25 cellular contexts compared by ENCODE assay signal in genomic region chr1:6513296-6513928, GRCh38. TPM values are rescaled to one million over a fixed set of nuclear protein-coding genes. Genes with fewer than 3 reads are reported as not detected.
DNase-seq lines count a peak whose midpoint lies in the region; ATAC-seq and TF ChIP-seq lines count a peak whose summit lies in the region.
"Had no signal": no experiment of that assay in that cellular context is flagged by ENCODE, and none has a peak within 500 bp of the region (broad histone marks: within the 10 kb centered on the region; RNA-seq: fewer than 3 reads in every experiment).

No MANE protein-coding gene starts in this region.

- H3K27me3 Mint-ChIP-seq in osteocyte (ENCODE audit: unreplicated experiment) = no peaks in the 10 kb centered on the region
- H3K27me3 Mint-ChIP-seq: activated B cell treated with CpG ODN at 0.5 μM for 24 hours; activated CD8-positive, alpha-beta T cell treated with anti-CD3 and anti-CD28 coated beads for 36 hours; activated naive CD4-positive, alpha-beta T cell treated with anti-CD3 and anti-CD28 coated beads, Interleukin-2, amount 50 U/mL, for 24 hours; activated T-cell treated with anti-CD3 and anti-CD28 coated beads, Interleukin-2, amount 50 U/mL, for 24 hours; naive thymus-derived CD4-positive, alpha-beta T cell had no signal

- H3K4me3 Mint-ChIP-seq in osteocyte (ENCODE audit: unreplicated experiment) = no peak overlapping the region
- H3K4me3 Mint-ChIP-seq: activated B cell treated with CpG ODN at 0.5 μM for 24 hours; activated CD8-positive, alpha-beta T cell treated with anti-CD3 and anti-CD28 coated beads for 36 hours; activated naive CD4-positive, alpha-beta T cell treated with anti-CD3 and anti-CD28 coated beads, Interleukin-2, amount 50 U/mL, for 24 hours; activated T-cell treated with anti-CD3 and anti-CD28 coated beads, Interleukin-2, amount 50 U/mL, for 24 hours; HFFc6; naive thymus-derived CD4-positive, alpha-beta T cell; T-helper 1 cell treated with Interleukin-12 subunit alpha and Interleukin-12 subunit beta and Interleukin-4 antibody, amounts not matched to agents 30 μg/mL and 1 μg/mL, for 36 hours had no signal

- 83% methylated on average over 11 of the region's 11 CpGs for WGBS in mesenchymal stem cell

- ATAC-seq in HG03159 (IDR thresholded peaks at IDR 0.05; ENCODE audit: unreplicated experiment) = no peak
- ATAC-seq: activated CD8-positive, alpha-beta T cell treated with anti-CD3 and anti-CD28 coated beads for 36 hours; body of pancreas; naive thymus-derived CD4-positive, alpha-beta T cell had no signal

- H3K4me3 ChIP-seq in SJCRH30 (no peak overlapping the region), fibroblast of the aortic adventitia (ENCODE audit: low read depth, low read length) (no peak overlapping the region), mesenchymal stem cell (ENCODE audit: insufficient read depth in 1 of 2, low read depth in 1 of 2, low read length in 2 of 2) (no peak overlapping the region)
- H3K4me3 ChIP-seq: body of pancreas had no signal

- H3K9me3 Mint-ChIP-seq in osteocyte (ENCODE audit: unreplicated experiment) = no peaks in the 10 kb centered on the region
- H3K9me3 Mint-ChIP-seq: activated B cell treated with CpG ODN at 0.5 μM for 24 hours; activated CD8-positive, alpha-beta T cell treated with anti-CD3 and anti-CD28 coated beads for 36 hours; activated naive CD4-positive, alpha-beta T cell treated with anti-CD3 and anti-CD28 coated beads, Interleukin-2, amount 50 U/mL, for 24 hours; activated T-cell treated with anti-CD3 and anti-CD28 coated beads, Interleukin-2, amount 50 U/mL, for 24 hours; HFFc6; naive thymus-derived CD4-positive, alpha-beta T cell; T-helper 1 cell treated with Interleukin-12 subunit alpha and Interleukin-12 subunit beta and Interleukin-4 antibody, amounts not matched to agents 30 μg/mL and 1 μg/mL, for 36 hours had no signal

- H4K8ac ChIP-seq in mesenchymal stem cell (ENCODE audit: low read length) = no peak overlapping the region

- H3K27me3 ChIP-seq in SJCRH30 (no peaks in the 10 kb centered on the region), mesenchymal stem cell (ENCODE audit: control insufficient read depth in 1 of 2, insufficient read depth in 1 of 2, low read length in 2 of 2) (peaks cover 0 to 8% of the 10 kb centered on the region in 2 experiments)
- H3K27me3 ChIP-seq: body of pancreas had no signal

- H3K23ac ChIP-seq in mesenchymal stem cell (ENCODE audit: low read length in 2 of 2) = no peak overlapping the region

- peak; percentile 87 to 92 for DNase-seq in SJCRH30
- peak; percentile 52 for DNase-seq in fibroblast of the aortic adventitia (ENCODE audit: low read depth)
- no peak for DNase-seq in osteocyte (ENCODE audit: extremely low spot score, unreplicated experiment)
- no peak for DNase-seq in mesenchymal stem cell
- DNase-seq in putamen (ENCODE audit: low spot score) = no peak
- DNase-seq: activated B cell treated with CpG ODN at 0.5 μM for 24 hours; activated CD8-positive, alpha-beta T cell treated with anti-CD3 and anti-CD28 coated beads for 36 hours; activated T-cell treated with anti-CD3 and anti-CD28 coated beads, Interleukin-2, amount 50 U/mL, for 24 hours; AML-193; body of pancreas; COR-L47; dermis blood vessel endothelial cell; erythroblast; HFFc6; naive thymus-derived CD4-positive, alpha-beta T cell; NCI-H226; small intestine had no signal

- no peaks in the 10 kb centered on the region for H3K79me1 ChIP-seq in mesenchymal stem cell (replicated peaks; ENCODE audit: low read length, poor library complexity, severe bottlenecking)

- H3K9ac ChIP-seq in mesenchymal stem cell (ENCODE audit: low read length) = no peak overlapping the region

- H3K27ac ChIP-seq in SJCRH30 (peak overlapping the region; percentile 68), mesenchymal stem cell (ENCODE audit: low read length, poor library complexity, severe bottlenecking) (no peak overlapping the region)
- H3K27ac ChIP-seq: body of pancreas had no signal

- no peak overlapping the region for H3K14ac ChIP-seq in mesenchymal stem cell (ENCODE audit: low read length in 2 of 2)

- no peaks in the 10 kb centered on the region for H3K36me3 Mint-ChIP-seq in osteocyte (ENCODE audit: unreplicated experiment)
- H3K36me3 Mint-ChIP-seq: activated naive CD4-positive, alpha-beta T cell treated with anti-CD3 and anti-CD28 coated beads, Interleukin-2, amount 50 U/mL, for 24 hours; naive thymus-derived CD4-positive, alpha-beta T cell had no signal

- no peak overlapping the region for H4K91ac ChIP-seq in mesenchymal stem cell (ENCODE audit: low read length)

- H2BK15ac ChIP-seq in mesenchymal stem cell (ENCODE audit: low read depth, poor library complexity, severe bottlenecking) = no peak overlapping the region

- no peak for TF ChIP-seq CTCF in fibroblast of the aortic adventitia (IDR thresholded peaks at IDR 0.05; ENCODE audit: insufficient read depth, low read length)
- TF ChIP-seq CTCF in osteocyte (IDR thresholded peaks at IDR 0.05) = no peak

- TF ChIP-seq RAD21 in Ishikawa (IDR thresholded peaks at IDR 0.05; ENCODE audit: low read depth) = no peak

- no peak overlapping the region for H3K4ac ChIP-seq in mesenchymal stem cell (ENCODE audit: low read depth in 1 of 2, low read length in 2 of 2)

- H3K9me3 ChIP-seq in SJCRH30 (replicated peaks) = no peaks in the 10 kb centered on the region
- H3K9me3 ChIP-seq in mesenchymal stem cell (ENCODE audit: control insufficient read depth, low read length) = no peaks in the 10 kb centered on the region
- H3K9me3 ChIP-seq: body of pancreas had no signal

- no peak overlapping the region for H3K18ac ChIP-seq in mesenchymal stem cell (ENCODE audit: low read depth in 1 of 2, low read length in 2 of 2)

- H3K4me2 ChIP-seq in mesenchymal stem cell (ENCODE audit: low read length, poor library complexity, severe bottlenecking) = no peak overlapping the region

- H3K36me3 ChIP-seq in SJCRH30 (no peaks in the 10 kb centered on the region), mesenchymal stem cell (ENCODE audit: control insufficient read depth in 1 of 2, insufficient read depth in 2 of 2, low read depth in 1 of 2, low read length in 2 of 2) (no peaks in the 10 kb centered on the region)

- no peak overlapping the region for H2AFZ ChIP-seq in mesenchymal stem cell (ENCODE audit: low read depth, low read length)

- H2BK120ac ChIP-seq in mesenchymal stem cell (ENCODE audit: low read depth, low read length) = no peak overlapping the region

- TF ChIP-seq EP300 in Ishikawa (IDR thresholded peaks at IDR 0.05; ENCODE audit: borderline replicate concordance) = no peak

- peaks cover 43% of the 10 kb centered on the region for H3K4me1 Mint-ChIP-seq in osteocyte (ENCODE audit: unreplicated experiment)
- H3K4me1 Mint-ChIP-seq: activated naive CD4-positive, alpha-beta T cell treated with anti-CD3 and anti-CD28 coated beads, Interleukin-2, amount 50 U/mL, for 24 hours; naive thymus-derived CD4-positive, alpha-beta T cell had no signal

- H2BK5ac ChIP-seq in mesenchymal stem cell (ENCODE audit: low read depth, low read length, poor library complexity, severe bottlenecking) = no peak overlapping the region

- H3K4me1 ChIP-seq in SJCRH30 (peaks cover 54% of the 10 kb centered on the region), mesenchymal stem cell (ENCODE audit: control insufficient read depth, insufficient read depth, low read depth, low read length) (peaks cover 7% of the 10 kb centered on the region)
- H3K4me1 ChIP-seq: body of pancreas had no signal

- peak overlapping the region; percentile 69 for H3K27ac Mint-ChIP-seq in osteocyte (ENCODE audit: unreplicated experiment)
- H3K27ac Mint-ChIP-seq: activated B cell treated with CpG ODN at 0.5 μM for 24 hours; activated CD8-positive, alpha-beta T cell treated with anti-CD3 and anti-CD28 coated beads for 36 hours; activated T-cell treated with anti-CD3 and anti-CD28 coated beads, Interleukin-2, amount 50 U/mL, for 24 hours; HFFc6; T-helper 1 cell treated with Interleukin-12 subunit alpha and Interleukin-12 subunit beta and Interleukin-4 antibody, amounts not matched to agents 30 μg/mL and 1 μg/mL, for 36 hours had no signal

- H2AK5ac ChIP-seq in mesenchymal stem cell (ENCODE audit: low read length, severe bottlenecking) = no peak overlapping the region

- H2BK12ac ChIP-seq in mesenchymal stem cell (ENCODE audit: low read length in 2 of 2) = no peak overlapping the region

TF ChIP-seq in Ishikawa, 13 proteins besides CTCF, POLR2A, EP300 and RAD21 (continues in another document):
- TF ChIP-seq USF1 (IDR thresholded peaks at IDR 0.05) = no peak

RNA-seq across cellular contexts. Expression of gene PLEKHG5, which starts 21.9 kb away (rescaled TPM):
- 3.7 and 5.3 TPM in 2 replicates for total RNA-seq in SJCRH30 (2014; rRNA removed; shearing (Covaris generic))
- total RNA-seq in fibroblast of the aortic adventitia (ENCODE audit: low replicate concordance) (3.8 and 5.1 TPM in 2 replicates), osteocyte (33.0 and 34.9 TPM in 2 replicates)
- polyA plus RNA-seq in mesenchymal stem cell (2013, experiment 1 of 2) = 6.5 TPM
- polyA plus RNA-seq in mesenchymal stem cell (2013, experiment 2 of 2) = 6.7 TPM

RNA-seq across cellular contexts. Expression of gene NOL9, which starts 40.9 kb away (rescaled TPM):
- 63.5 and 64.7 TPM in 2 replicates for total RNA-seq in SJCRH30 (2014; rRNA removed; shearing (Covaris generic))
- total RNA-seq in fibroblast of the aortic adventitia (ENCODE audit: low replicate concordance) = 32.0 and 44.9 TPM in 2 replicates
- 33.5 and 36.3 TPM in 2 replicates for total RNA-seq in osteocyte
- 7.3 TPM for polyA plus RNA-seq in mesenchymal stem cell (2013, experiment 1 of 2)
- 7.3 TPM for polyA plus RNA-seq in mesenchymal stem cell (2013, experiment 2 of 2)

RNA-seq across cellular contexts. Expression of gene TAS1R1, which starts 41.7 kb away (rescaled TPM):
- total RNA-seq in SJCRH30 (2014; rRNA removed; shearing (Covaris generic)) = 0.14 and 0.20 TPM in 2 replicates
- total RNA-seq in fibroblast of the aortic adventitia (ENCODE audit: low replicate concordance) (not detected in 2 replicates), osteocyte (not detected in 2 replicates)
- not detected for polyA plus RNA-seq in mesenchymal stem cell (2013, experiment 1 of 2)
- not detected for polyA plus RNA-seq in mesenchymal stem cell (2013, experiment 2 of 2)
- total RNA-seq: activated B cell treated with CpG ODN at 0.5 μM for 24 hours; activated CD8-positive, alpha-beta T cell treated with anti-CD3 and anti-CD28 coated beads for 36 hours; body of pancreas; G401; glomerular endothelial cell; HFFc6; liver; naive thymus-derived CD4-positive, alpha-beta T cell; temporal lobe had no signal
- polyA plus RNA-seq: liver; naive thymus-derived CD4-positive, alpha-beta T cell had no signal

RNA-seq across cellular contexts. Expression of gene TNFRSF25, which starts 47.4 kb away (rescaled TPM):
- 4.1 and 4.6 TPM in 2 replicates for total RNA-seq in SJCRH30 (2014; rRNA removed; shearing (Covaris generic))
- total RNA-seq in fibroblast of the aortic adventitia (ENCODE audit: low replicate concordance) (2.0 and 4.4 TPM in 2 replicates), osteocyte (26.4 and 27.9 TPM in 2 replicates)
- 2.9 TPM for polyA plus RNA-seq in mesenchymal stem cell (2013, experiment 1 of 2)
- polyA plus RNA-seq in mesenchymal stem cell (2013, experiment 2 of 2) = 2.4 TPM

Comparison
In these comparisons a context has a peak if more than half of its experiments do, and no peak if none do; other contexts are left out.
1. DNase-seq: peak in SJCRH30 (2 of 2) and fibroblast of the aortic adventitia (single experiment); none in osteocyte (single experiment), mesenchymal stem cell (single experiment) and putamen (single experiment).